ENCODE assay signal across 8 cellular contexts in genomic region chr16:75550211-75550662, GRCh38. TPM values are rescaled to one million over a fixed set of nuclear protein-coding genes. Genes with fewer than 3 reads are reported as not detected.
DNase-seq lines count a peak whose midpoint lies in the region; ATAC-seq and TF ChIP-seq lines count a peak whose summit lies in the region.

No MANE protein-coding gene starts in this region.

- peaks cover 5% of the 10 kb centered on the region for H3K4me1 Mint-ChIP-seq in activated CD4-positive, alpha-beta T cell treated with anti-CD3 and anti-CD28 coated beads for 36 hours
- H3K4me1 Mint-ChIP-seq in activated T-helper 1 cell treated with anti-CD3 and anti-CD28 coated beads, Interleukin-12 subunit alpha, Interleukin-12 subunit beta, Interleukin-2, Interleukin-4 antibody, amounts not matched to agents 30 ng/mL and 10 ng/mL and 1 ng/mL, durations not matched to agents 14 hours and 24 hours and 36 hours (ENCODE audit: low read depth): peaks cover 16% of the 10 kb centered on the region

- H3K27me3 ChIP-seq in HUES64 (ENCODE audit: insufficient read depth, low read length): no peaks in the 10 kb centered on the region
- H3K27me3 ChIP-seq in psoas muscle (ENCODE audit: insufficient read depth in 3 of 3, low read length in 2 of 3): no peaks in the 10 kb centered on the region

- H3K4me3 ChIP-seq in HUES64 (ENCODE audit: low read length) (no peak overlapping the region), psoas muscle (no peak overlapping the region)

- H3K27me3 Mint-ChIP-seq in activated CD4-positive, alpha-beta T cell treated with anti-CD3 and anti-CD28 coated beads for 36 hours: peaks cover 3% of the 10 kb centered on the region
- H3K27me3 Mint-ChIP-seq in activated T-helper 1 cell treated with anti-CD3 and anti-CD28 coated beads, Interleukin-12 subunit alpha, Interleukin-12 subunit beta, Interleukin-2, Interleukin-4 antibody, amounts not matched to agents 30 ng/mL and 10 ng/mL and 1 ng/mL, durations not matched to agents 14 hours and 24 hours and 36 hours (ENCODE audit: insufficient read depth): peaks cover 4% of the 10 kb centered on the region

- H3K36me3 ChIP-seq in HUES64 (ENCODE audit: insufficient read depth, low read length): no peaks in the 10 kb centered on the region
- no peaks in the 10 kb centered on the region for H3K36me3 ChIP-seq in psoas muscle (ENCODE audit: insufficient read depth in 1 of 2, low read depth in 1 of 2)

- TF ChIP-seq CTCF in psoas muscle (IDR thresholded peaks at IDR 0.05): peak; percentile 44

- no peak overlapping the region for H3K4me3 Mint-ChIP-seq in activated CD4-positive, alpha-beta T cell treated with anti-CD3 and anti-CD28 coated beads for 36 hours
- no peak overlapping the region for H3K4me3 Mint-ChIP-seq in activated T-helper 1 cell treated with anti-CD3 and anti-CD28 coated beads, Interleukin-12 subunit alpha, Interleukin-12 subunit beta, Interleukin-2, Interleukin-4 antibody, amounts not matched to agents 30 ng/mL and 10 ng/mL and 1 ng/mL, durations not matched to agents 14 hours and 24 hours and 36 hours

- peak overlapping the region; percentile 12; the same call in 1 of the 2 replicates for H3K27ac ChIP-seq in HUES64 (ENCODE audit: low read depth, low read length)
- H3K27ac ChIP-seq in psoas muscle: peak overlapping the region; percentile 25

- no peak overlapping the region for H3K27ac Mint-ChIP-seq in activated CD4-positive, alpha-beta T cell treated with anti-CD3 and anti-CD28 coated beads for 36 hours
- no peak overlapping the region for H3K27ac Mint-ChIP-seq in activated T-helper 1 cell treated with anti-CD3 and anti-CD28 coated beads, Interleukin-12 subunit alpha, Interleukin-12 subunit beta, Interleukin-2, Interleukin-4 antibody, amounts not matched to agents 30 ng/mL and 10 ng/mL and 1 ng/mL, durations not matched to agents 14 hours and 24 hours and 36 hours

- peaks cover 1% of the 10 kb centered on the region for H3K36me3 Mint-ChIP-seq in activated CD4-positive, alpha-beta T cell treated with anti-CD3 and anti-CD28 coated beads for 36 hours (ENCODE audit: low read depth)
- H3K36me3 Mint-ChIP-seq in activated T-helper 1 cell treated with anti-CD3 and anti-CD28 coated beads, Interleukin-12 subunit alpha, Interleukin-12 subunit beta, Interleukin-2, Interleukin-4 antibody, amounts not matched to agents 30 ng/mL and 10 ng/mL and 1 ng/mL, durations not matched to agents 14 hours and 24 hours and 36 hours (ENCODE audit: low read depth): no peaks in the 10 kb centered on the region

- 71% methylated on average over 7 of the region's 7 CpGs for WGBS in HUES64
- WGBS in psoas muscle, 3 donors: 71 to 80% (median 77%) methylated on average over 7 of the region's 7 CpGs

- intact Hi-C loops in activated CD4-positive, alpha-beta T cell treated with anti-CD3 and anti-CD28 coated beads for 36 hours (cut with DNase I, micrococcal nuclease): no loop called here
- intact Hi-C loops in activated T-helper 1 cell treated with anti-CD3 and anti-CD28 coated beads, Interleukin-12 subunit alpha, Interleukin-12 subunit beta, Interleukin-2, Interleukin-4 antibody, amounts not matched to agents 30 ng/mL and 10 ng/mL and 1 ng/mL, durations not matched to agents 14 hours and 24 hours and 36 hours (cut with micrococcal nuclease): loop anchor here (2.0 to 10.0 kb wide), 2 partner anchors 17 to 845 kb away; partner anchors contain the start of genes GABARAPL2 and MLKL
- intact Hi-C loops in head of caudate nucleus (cut with DNase I): loop anchor here (10.0 kb wide), 1 partner anchor 75 kb away; no protein-coding TSS in a partner anchor
- intact Hi-C loops in psoas muscle (cut with DNase I): no loop called here

- H3K4me1 ChIP-seq in HUES64 (ENCODE audit: insufficient read depth, low read length): peaks cover 12% of the 10 kb centered on the region; the same call in 1 of the 2 replicates
- H3K4me1 ChIP-seq in psoas muscle: no peaks in the 10 kb centered on the region

- no peaks in the 10 kb centered on the region for H3K9me3 Mint-ChIP-seq in activated CD4-positive, alpha-beta T cell treated with anti-CD3 and anti-CD28 coated beads for 36 hours (ENCODE audit: low read depth)
- no peaks in the 10 kb centered on the region for H3K9me3 Mint-ChIP-seq in activated T-helper 1 cell treated with anti-CD3 and anti-CD28 coated beads, Interleukin-12 subunit alpha, Interleukin-12 subunit beta, Interleukin-2, Interleukin-4 antibody, amounts not matched to agents 30 ng/mL and 10 ng/mL and 1 ng/mL, durations not matched to agents 14 hours and 24 hours and 36 hours

- peak; percentile 57 for DNase-seq in activated CD4-positive, alpha-beta T cell treated with anti-CD3 and anti-CD28 coated beads for 36 hours
- DNase-seq in activated CD4-positive, alpha-beta T cell treated with anti-CD3 and anti-CD28 coated beads for 1 hour: no peak
- DNase-seq in activated T-helper 1 cell treated with anti-CD3 and anti-CD28 coated beads, Interleukin-12 subunit alpha, Interleukin-12 subunit beta, Interleukin-2, Interleukin-4 antibody, amounts not matched to agents 30 ng/mL and 10 ng/mL and 1 ng/mL, durations not matched to agents 14 hours and 24 hours and 36 hours (ENCODE audit: low spot score): peak; percentile 21
- DNase-seq in head of caudate nucleus (peak in 38 of 42 donors; percentile 24 to 84 (median 63)), psoas muscle (no peak), dedifferentiated amniotic fluid mesenchymal stem cell (ENCODE audit: extremely low spot score) (no peak)

- H3K9me3 ChIP-seq in HUES64 (ENCODE audit: insufficient read depth, low read depth, low read length): no peaks in the 10 kb centered on the region
- H3K9me3 ChIP-seq in psoas muscle: no peaks in the 10 kb centered on the region

- CTCF ChIA-PET in activated CD4-positive, alpha-beta T cell treated with anti-CD3 and anti-CD28 coated beads for 36 hours (lab: Charles Lee): interaction anchor here (0.7 to 1.8 kb wide), 12 partner anchors 14 to 351 kb away, joined by 3 to 15 read pairs (median 3); partner anchors contain the start of gene GABARAPL2

- ATAC-seq in activated CD4-positive, alpha-beta T cell treated with anti-CD3 and anti-CD28 coated beads for 36 hours: peak; percentile 87
- peak; percentile 77 for ATAC-seq in GM21576 (IDR thresholded peaks at IDR 0.05; ENCODE audit: unreplicated experiment)
- ATAC-seq in psoas muscle: peak; percentile 29 to 45 (median 38)

- POLR2A ChIA-PET in activated CD4-positive, alpha-beta T cell treated with anti-CD3 and anti-CD28 coated beads for 36 hours (lab: Charles Lee): interaction anchor here (0.7 kb wide), 1 partner anchor 48 kb away, joined by 4 read pairs; no protein-coding TSS in a partner anchor

- H3K9ac ChIP-seq in HUES64 (ENCODE audit: low read depth, low read length): no peak overlapping the region

RNA-seq across cellular contexts. Expression of gene TMEM231, which starts 5.8 kb away (rescaled TPM):
- 1 to 10 TPM; 3.6 to 4.1 TPM for total RNA-seq in activated CD4-positive, alpha-beta T cell treated with anti-CD3 and anti-CD28 coated beads for 36 hours
- polyA plus RNA-seq in HUES64 (2013, experiment 1 of 2): 6.9 TPM
- 11.7 TPM for polyA plus RNA-seq in HUES64 (2013, experiment 2 of 2)
- total RNA-seq in activated T-helper 1 cell treated with anti-CD3 and anti-CD28 coated beads, Interleukin-12 subunit alpha, Interleukin-12 subunit beta, Interleukin-2, Interleukin-4 antibody, amounts not matched to agents 30 ng/mL and 10 ng/mL and 1 ng/mL, durations not matched to agents 14 hours and 24 hours and 36 hours: 4.5 and 4.7 TPM in 2 replicates
- total RNA-seq in psoas muscle: 1 to 10 TPM; 1.8 to 2.6 (median 2.1) TPM
- 1 to 10 TPM; 2.4 to 4.2 (median 2.7) TPM for polyA plus RNA-seq in psoas muscle

RNA-seq across cellular contexts. Expression of gene CHST5, which starts 14.3 kb away (rescaled TPM):
- under 1 TPM; 0.40 to 0.41 TPM for total RNA-seq in activated CD4-positive, alpha-beta T cell treated with anti-CD3 and anti-CD28 coated beads for 36 hours
- 0.45 TPM for polyA plus RNA-seq in HUES64 (2013, experiment 1 of 2)
- not detected for polyA plus RNA-seq in HUES64 (2013, experiment 2 of 2)
- not detected in 2 replicates for total RNA-seq in activated T-helper 1 cell treated with anti-CD3 and anti-CD28 coated beads, Interleukin-12 subunit alpha, Interleukin-12 subunit beta, Interleukin-2, Interleukin-4 antibody, amounts not matched to agents 30 ng/mL and 10 ng/mL and 1 ng/mL, durations not matched to agents 14 hours and 24 hours and 36 hours
- under 1 TPM in 1 of 4 donors, not detected in 3; 0.27 TPM for total RNA-seq in psoas muscle
- under 1 TPM in 2 of 3 donors, not detected in 1; 0.04 to 0.14 TPM for polyA plus RNA-seq in psoas muscle

RNA-seq across cellular contexts. Expression of gene GABARAPL2, which starts 15.9 kb away (rescaled TPM):
- total RNA-seq in activated CD4-positive, alpha-beta T cell treated with anti-CD3 and anti-CD28 coated beads for 36 hours: 10 to 100 TPM; 31.9 to 58.0 TPM
- polyA plus RNA-seq in HUES64 (2013, experiment 1 of 2): 66.5 TPM
- polyA plus RNA-seq in HUES64 (2013, experiment 2 of 2): 82.7 TPM
- 62.7 and 69.5 TPM in 2 replicates for total RNA-seq in activated T-helper 1 cell treated with anti-CD3 and anti-CD28 coated beads, Interleukin-12 subunit alpha, Interleukin-12 subunit beta, Interleukin-2, Interleukin-4 antibody, amounts not matched to agents 30 ng/mL and 10 ng/mL and 1 ng/mL, durations not matched to agents 14 hours and 24 hours and 36 hours
- total RNA-seq in psoas muscle: 100 to 1,000 TPM; 107 to 180 (median 148) TPM
- 100 to 1,000 TPM; 116 to 215 (median 188) TPM for polyA plus RNA-seq in psoas muscle

RNA-seq across cellular contexts. Expression of gene CHST6, which starts 55.0 kb away (rescaled TPM):
- not detected for total RNA-seq in activated CD4-positive, alpha-beta T cell treated with anti-CD3 and anti-CD28 coated beads for 36 hours
- polyA plus RNA-seq in HUES64 (2013, experiment 1 of 2): 8.0 TPM
- polyA plus RNA-seq in HUES64 (2013, experiment 2 of 2): 9.4 TPM
- not detected in 2 replicates for total RNA-seq in activated T-helper 1 cell treated with anti-CD3 and anti-CD28 coated beads, Interleukin-12 subunit alpha, Interleukin-12 subunit beta, Interleukin-2, Interleukin-4 antibody, amounts not matched to agents 30 ng/mL and 10 ng/mL and 1 ng/mL, durations not matched to agents 14 hours and 24 hours and 36 hours
- under 1 TPM; 0.04 to 0.20 (median 0.15) TPM for total RNA-seq in psoas muscle
- 1 to 10 TPM in 1 of 3 donors, under 1 TPM in 2; 0.01 to 5.8 (median 0.08) TPM for polyA plus RNA-seq in psoas muscle

Comparison
In these comparisons a context has a peak if more than half of its experiments do, and no peak if none do; other contexts are left out.
1. DNase-seq: peak in activated CD4-positive, alpha-beta T cell treated with anti-CD3 and anti-CD28 coated beads for 36 hours (single experiment), activated T-helper 1 cell treated with anti-CD3 and anti-CD28 coated beads, Interleukin-12 subunit alpha, Interleukin-12 subunit beta, Interleukin-2, Interleukin-4 antibody, amounts not matched to agents 30 ng/mL and 10 ng/mL and 1 ng/mL, durations not matched to agents 14 hours and 24 hours and 36 hours (single experiment) and head of caudate nucleus (38 of 42); none in activated CD4-positive, alpha-beta T cell treated with anti-CD3 and anti-CD28 coated beads for 1 hour (single experiment), psoas muscle (0 of 2) and dedifferentiated amniotic fluid mesenchymal stem cell (single experiment).
2. intact Hi-C loops: an anchor here in activated T-helper 1 cell treated with anti-CD3 and anti-CD28 coated beads, Interleukin-12 subunit alpha, Interleukin-12 subunit beta, Interleukin-2, Interleukin-4 antibody, amounts not matched to agents 30 ng/mL and 10 ng/mL and 1 ng/mL, durations not matched to agents 14 hours and 24 hours and 36 hours (2.0 to 10.0 kb wide) and head of caudate nucleus (10.0 kb wide); none called in activated CD4-positive, alpha-beta T cell treated with anti-CD3 and anti-CD28 coated beads for 36 hours and psoas muscle.
3. Peak in every context shown above with its lines, with median percentiles within 50 percentile points of each other: ATAC-seq.